25 cellular contexts compared by ENCODE assay signal in genomic region chr17:42380935-42381334, GRCh38. TPM values are rescaled to one million over a fixed set of nuclear protein-coding genes. Genes with fewer than 3 reads are reported as not detected.
DNase-seq lines count a peak whose midpoint lies in the region; ATAC-seq and TF ChIP-seq lines count a peak whose summit lies in the region.
"Had no signal": no experiment of that assay in that cellular context is flagged by ENCODE, and none has a peak within 500 bp of the region (broad histone marks: within the 10 kb centered on the region; RNA-seq: fewer than 3 reads in every experiment).

No MANE protein-coding gene starts in this region.

- H4K20me1 ChIP-seq in GM23338 (replicated peaks; ENCODE audit: insufficient read depth) = peaks cover 31% of the 10 kb centered on the region; the same call in 1 of the 2 replicates

- no peaks in the 10 kb centered on the region for H3K27me3 ChIP-seq in GM23338 (ENCODE audit: insufficient read depth)
- H3K27me3 ChIP-seq in ascending aorta = no peaks in the 10 kb centered on the region
- H3K27me3 ChIP-seq in psoas muscle (ENCODE audit: insufficient read depth in 3 of 3, low read length in 2 of 3) = no peaks in the 10 kb centered on the region
- no peaks in the 10 kb centered on the region for H3K27me3 ChIP-seq in testis
- H3K27me3 ChIP-seq: BE2C, upper lobe of left lung had no signal

- H3K4me3 ChIP-seq in GM23338 (no peak overlapping the region), ascending aorta (peak overlapping the region in 1 of 2 donors; percentile 21), psoas muscle (no peak overlapping the region), testis (no peak overlapping the region)
- H3K4me3 ChIP-seq: prostate gland, smooth muscle cell, upper lobe of left lung had no signal

- H3K4me1 ChIP-seq in GM23338 (ENCODE audit: insufficient read depth) = peaks cover 25% of the 10 kb centered on the region
- peaks cover 14 to 37% of the 10 kb centered on the region in 2 donors for H3K4me1 ChIP-seq in ascending aorta
- peaks cover 63% of the 10 kb centered on the region for H3K4me1 ChIP-seq in psoas muscle
- peaks cover 42% of the 10 kb centered on the region for H3K4me1 ChIP-seq in testis
- H3K4me1 ChIP-seq: BE2C had no signal

- TF ChIP-seq CTCF in GM23338 (conservative IDR thresholded peaks at IDR 0.05; ENCODE audit: low read depth in 2 of 2) (no peak), ascending aorta (IDR thresholded peaks at IDR 0.05) (no peak), psoas muscle (IDR thresholded peaks at IDR 0.05) (no peak), testis (IDR thresholded peaks at IDR 0.05) (no peak)

- DNase-seq in activated T-cell treated with anti-CD3 and anti-CD28 coated beads, Interleukin-2, amount 50 U/mL, for 24 hours = no peak
- DNase-seq in activated T-cell treated with anti-CD3 and anti-CD28 coated beads for 4 hours (no peak), GM23338 (ENCODE audit: low spot score) (no peak), ascending aorta (ENCODE audit: low spot score in 2 of 2) (no peak), psoas muscle (no peak), testis (no peak), NCI-H1417 treated with DMSO at 0.1 percent for 48 hours (lab: John Stamatoyannopoulos, UW) (no peak)
- DNase-seq: activated T-cell treated with anti-CD3 and anti-CD28 coated beads, Interleukin-2, amount 50 U/mL, for 48 hours; BE2C; COR-L47; dermis blood vessel endothelial cell; DMS79; KBM-7; left cardiac atrium; NCI-H146; NCI-H524; SK-N-SH; stimulated activated CD4-positive, alpha-beta T cell treated with anti-CD3 and anti-CD28 coated beads, Interleukin-4, amount 100 ng/mL, for 24 hours; stimulated activated naive CD8-positive, alpha-beta T cell treated with anti-CD3 and anti-CD28 coated beads, Interleukin-15, Interleukin-2, amounts not matched to agents 100 U/mL and 50 U/mL, for 24 hours; T-helper 9 cell; upper lobe of left lung had no signal

- no peaks in the 10 kb centered on the region for H3F3A ChIP-seq in GM23338 (replicated peaks; ENCODE audit: low read depth)

- H3K36me3 ChIP-seq in GM23338 (ENCODE audit: insufficient read depth) (no peaks in the 10 kb centered on the region), ascending aorta (peaks cover 0 to 6% of the 10 kb centered on the region in 2 donors), psoas muscle (ENCODE audit: insufficient read depth in 1 of 2, low read depth in 1 of 2) (peaks cover 0 to 4% of the 10 kb centered on the region in 2 donors), testis (ENCODE audit: low read depth, missing control alignments) (no peaks in the 10 kb centered on the region)
- H3K36me3 ChIP-seq: BE2C, prostate gland had no signal

- H3K4me2 ChIP-seq in GM23338 = no peak overlapping the region
- H3K4me2 ChIP-seq: SK-N-SH, smooth muscle cell had no signal

- peak overlapping the region; percentile 55 for H3K27ac Mint-ChIP-seq in activated T-cell treated with anti-CD3 and anti-CD28 coated beads, Interleukin-2, amount 50 U/mL, for 24 hours
- H3K27ac Mint-ChIP-seq in GM23338 = peak overlapping the region; percentile 33; the same call in 1 of the 2 replicates
- H3K27ac Mint-ChIP-seq: mesothelial cell of epicardium had no signal

- H3K27ac ChIP-seq in GM23338 (ENCODE audit: low read depth) (no peak overlapping the region), ascending aorta (peak overlapping the region; percentile 62 to 87), psoas muscle (peak overlapping the region; percentile 66), testis (peak overlapping the region in 1 of 2 donors; percentile 33)

- 67 to 89% (median 81%) methylated on average over 3 of the region's 3 CpGs for WGBS in psoas muscle, 3 donors
- WGBS in testis, 2 donors = 72 to 74% methylated on average over 3 of the region's 3 CpGs

- H3K9me3 Mint-ChIP-seq in activated T-cell treated with anti-CD3 and anti-CD28 coated beads, Interleukin-2, amount 50 U/mL, for 24 hours = no peaks in the 10 kb centered on the region
- no peaks in the 10 kb centered on the region for H3K9me3 Mint-ChIP-seq in GM23338
- H3K9me3 Mint-ChIP-seq: mesothelial cell of epicardium had no signal

- H3K4me1 Mint-ChIP-seq in activated T-cell treated with anti-CD3 and anti-CD28 coated beads, Interleukin-2, amount 50 U/mL, for 24 hours (ENCODE audit: low read depth) = peaks cover 79% of the 10 kb centered on the region
- H3K4me1 Mint-ChIP-seq in GM23338 = peaks cover 34% of the 10 kb centered on the region

- H3K4me3 Mint-ChIP-seq in activated T-cell treated with anti-CD3 and anti-CD28 coated beads, Interleukin-2, amount 50 U/mL, for 24 hours = no peak overlapping the region
- no peak overlapping the region for H3K4me3 Mint-ChIP-seq in GM23338
- H3K4me3 Mint-ChIP-seq: mesothelial cell of epicardium had no signal

- H3K9me2 ChIP-seq in GM23338 (ENCODE audit: insufficient read depth) = no peaks in the 10 kb centered on the region
- H3K9me2 ChIP-seq: SK-N-SH had no signal

- intact Hi-C loops in ascending aorta (cut with DNase I) = no loop called here
- intact Hi-C loops in psoas muscle (cut with DNase I) = loop anchor here in 1 of 2 donors (5.0 kb wide), 1 partner anchor 1731 kb away; no protein-coding TSS in a partner anchor
- intact Hi-C loops in testis (cut with DNase I; ENCODE audit: low total_unique reads) = no loop called here

- no peak for ATAC-seq in GM23338
- ATAC-seq in psoas muscle = no peak
- no peak for ATAC-seq in GM21786 (IDR thresholded peaks at IDR 0.05; ENCODE audit: unreplicated experiment)
- ATAC-seq: left cardiac atrium; stimulated activated naive CD8-positive, alpha-beta T cell treated with anti-CD3 and anti-CD28 coated beads, Interleukin-15, Interleukin-2, amounts not matched to agents 100 U/mL and 50 U/mL, for 24 hours had no signal

- H3K36me3 Mint-ChIP-seq in activated T-cell treated with anti-CD3 and anti-CD28 coated beads, Interleukin-2, amount 50 U/mL, for 24 hours (ENCODE audit: low read depth) = peaks cover 72% of the 10 kb centered on the region
- H3K36me3 Mint-ChIP-seq in GM23338 (ENCODE audit: low read depth) = peaks cover 16% of the 10 kb centered on the region; the same call in 2 of the 3 replicates

- no peak for TF ChIP-seq POLR2A in testis (IDR thresholded peaks at IDR 0.05)

- H3K9me3 ChIP-seq in ascending aorta (no peaks in the 10 kb centered on the region), psoas muscle (no peaks in the 10 kb centered on the region), testis (no peaks in the 10 kb centered on the region)
- H3K9me3 ChIP-seq: BE2C, prostate gland, SK-N-SH, upper lobe of left lung had no signal

- peaks cover 96% of the 10 kb centered on the region for H3K79me2 ChIP-seq in GM23338 (replicated peaks; ENCODE audit: insufficient read depth)

- H3K27me3 Mint-ChIP-seq in activated T-cell treated with anti-CD3 and anti-CD28 coated beads, Interleukin-2, amount 50 U/mL, for 24 hours = no peaks in the 10 kb centered on the region
- H3K27me3 Mint-ChIP-seq in GM23338 (ENCODE audit: insufficient read depth, low read depth, poor library complexity) = no peaks in the 10 kb centered on the region

- H2AFZ ChIP-seq in GM23338 = no peak overlapping the region

TF ChIP-seq in GM23338, 12 proteins besides CTCF, POLR2A, EP300 and RAD21 (continues in another document):
- TF ChIP-seq POLR2AphosphoS5 (IDR thresholded peaks at IDR 0.05; ENCODE audit: low read depth) = no peak
- no peak for TF ChIP-seq CREB1 (CRISPR knock-in tag; IDR thresholded peaks at IDR 0.05; ENCODE audit: low read depth)
- no peak for TF ChIP-seq ZNF331 (CRISPR knock-in tag; IDR thresholded peaks at IDR 0.05; ENCODE audit: low read depth)
- TF ChIP-seq EZH2 (IDR thresholded peaks at IDR 0.05; ENCODE audit: low read depth, unreplicated experiment) = no peak
- no peak for TF ChIP-seq NANOG (IDR thresholded peaks at IDR 0.05; ENCODE audit: borderline replicate concordance)
- no peak for TF ChIP-seq STAT1 (IDR thresholded peaks at IDR 0.05; ENCODE audit: unreplicated experiment)
- TF ChIP-seq ETS1 (IDR thresholded peaks at IDR 0.05) = no peak

RNA-seq across cellular contexts. Expression of gene STAT3, which starts 7.3 kb away (rescaled TPM):
- 78.0 and 83.2 TPM in 2 replicates for total RNA-seq in GM23338 (2014; rRNA removed; shearing (Covaris generic))
- polyA plus RNA-seq in GM23338 (2016; fragmentation: Nextera tagmentation; extraction: Ambion mirVana) = 41.7 and 49.5 TPM in 2 replicates
- total RNA-seq in ascending aorta = 181 TPM
- total RNA-seq in psoas muscle = 100 to 1,000 TPM in 3 of 4 donors, 10 to 100 TPM in 1; 67.3 to 279 (median 220) TPM
- polyA plus RNA-seq in psoas muscle = 100 to 1,000 TPM in 1 of 3 donors, 10 to 100 TPM in 2; 95.6 to 111 (median 97.8) TPM
- 100 to 1,000 TPM; 107 to 117 TPM for total RNA-seq in testis
- 69.5 TPM for polyA plus RNA-seq in testis (ENCODE audit: insufficient read depth, low read depth, low replicate concordance)

RNA-seq across cellular contexts. Expression of gene CAVIN1, which starts 42.1 kb away (rescaled TPM):
- total RNA-seq in GM23338 (2014; rRNA removed; shearing (Covaris generic)) = 33.3 and 35.7 TPM in 2 replicates
- polyA plus RNA-seq in GM23338 (2016; fragmentation: Nextera tagmentation; extraction: Ambion mirVana) (18.1 and 20.0 TPM in 2 replicates), psoas muscle (10 to 100 TPM; 69.5 to 92.6 (median 92.0) TPM), testis (ENCODE audit: insufficient read depth, low read depth, low replicate concordance) (106 TPM)
- total RNA-seq in ascending aorta (548 TPM), psoas muscle (100 to 1,000 TPM; 109 to 151 (median 128) TPM), testis (10 to 100 TPM; 49.4 to 68.4 TPM)
